ENCODE assay signal across 31 cellular contexts in the genomic region with DNA sequence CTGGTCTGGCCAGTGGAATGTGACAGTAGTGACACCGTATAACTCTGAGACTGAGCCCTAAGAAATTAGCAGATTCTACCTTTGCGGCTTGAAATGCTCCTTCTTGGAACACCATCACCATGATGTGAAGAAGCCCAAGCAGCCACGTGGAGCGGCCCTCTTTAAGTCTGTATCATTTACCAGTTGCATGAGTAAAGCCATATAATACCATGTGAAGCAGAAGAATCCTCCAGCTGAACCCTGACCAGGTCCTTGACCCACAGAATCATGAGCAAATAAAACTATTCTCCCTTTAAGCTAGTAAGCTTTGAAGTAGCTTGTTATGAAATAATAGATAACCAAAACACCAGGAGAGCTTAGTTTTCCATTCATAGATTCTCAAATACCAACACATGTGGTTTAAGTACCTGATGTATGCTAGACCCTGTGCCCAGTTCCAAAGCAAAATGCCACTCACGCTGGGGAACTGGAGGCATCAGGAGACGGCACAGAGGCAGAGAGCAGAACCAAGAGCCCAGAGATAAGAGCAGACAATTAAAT. TPM values are rescaled to one million over a fixed set of nuclear protein-coding genes. Genes with fewer than 3 reads are reported as not detected.
"Had no signal": no experiment of that assay in that cellular context is flagged by ENCODE, and none has a peak within 500 bp of the region (broad histone marks: within the 10 kb centered on the region; RNA-seq: fewer than 3 reads in every experiment).

No MANE protein-coding gene starts in this region.

- ATAC-seq: effector memory CD8-positive, alpha-beta T cell; esophagus mucosa; gastrocnemius medialis; left cardiac atrium; left lung; lower lobe of right lung; mucosa of descending colon had no signal

- H3K27ac ChIP-seq: colonic mucosa, epithelial cell of prostate, esophagus squamous epithelium, gastrocnemius medialis, heart right ventricle, left lung, lower lobe of right lung had no signal

- H3K4me3 ChIP-seq: colonic mucosa, esophagus squamous epithelium, gastrocnemius medialis, heart right ventricle, left lung, lower lobe of right lung, mucosa of descending colon had no signal

- H3K27me3 ChIP-seq: colonic mucosa had no signal

- DNase-seq: colonic mucosa; cortex of kidney; effector CD8-positive, alpha-beta T cell; effector memory CD8-positive, alpha-beta T cell; endodermal cell; erythroblast; esophagus squamous epithelium; foreskin fibroblast; foreskin melanocyte; gastrocnemius medialis; glutamatergic neuron; head of caudate nucleus; heart right ventricle; hippocampal formation; left cardiac atrium; left lung; left ventricle myocardium superior; lower lobe of right lung; mesenchymal stem cell; mucosa of descending colon had no signal

- H3K27ac Mint-ChIP-seq: dendritic cell treated with granulocyte-macrophage colony-stimulating factor and Interleukin-4, amounts not matched to agents 40 ng/mL and 50 ng/mL, for 4 days; effector memory CD8-positive, alpha-beta T cell; endodermal cell; mesothelial cell of epicardium had no signal

- H3K36me3 ChIP-seq: colonic mucosa, esophagus squamous epithelium, gastrocnemius medialis, heart right ventricle, left lung, lower lobe of right lung had no signal

- H3K9me3 Mint-ChIP-seq: dendritic cell treated with granulocyte-macrophage colony-stimulating factor and Interleukin-4, amounts not matched to agents 40 ng/mL and 50 ng/mL, for 4 days; effector memory CD8-positive, alpha-beta T cell; mesothelial cell of epicardium had no signal

- H3K4me1 ChIP-seq: colonic mucosa, gastrocnemius medialis, left lung, lower lobe of right lung had no signal

- H3K36me3 Mint-ChIP-seq: mesothelial cell of epicardium had no signal

- H3K9me3 ChIP-seq: colonic mucosa, gastrocnemius medialis, left lung, lower lobe of right lung, mucosa of descending colon had no signal

- H3K4me3 Mint-ChIP-seq: dendritic cell treated with granulocyte-macrophage colony-stimulating factor and Interleukin-4, amounts not matched to agents 40 ng/mL and 50 ng/mL, for 4 days; effector memory CD8-positive, alpha-beta T cell; endodermal cell; mesothelial cell of epicardium had no signal

RNA-seq across cellular contexts. Expression of gene SLC32A1, which starts 56.8 kb away (rescaled TPM):
- total RNA-seq: colonic mucosa, dermis microvascular lymphatic vessel endothelial cell, endodermal cell, esophagus mucosa, esophagus squamous epithelium, gastrocnemius medialis, glomerular endothelial cell, heart right ventricle, kidney epithelial cell, left cardiac atrium, left lung, left ventricle myocardium superior, lower leg skin, lower lobe of right lung, lung microvascular endothelial cell, mesenteric fat pad, mesothelial cell of epicardium, myocyte had no signal
